Comparison of ENCODE assay signal across 13 cellular contexts in genomic region chr9:87086536-87086935, GRCh38.
DNase-seq lines count a peak whose midpoint lies in the region; ATAC-seq and TF ChIP-seq lines count a peak whose summit lies in the region.
"Had no signal": no experiment of that assay in that cellular context is flagged by ENCODE, and none has a peak within 500 bp of the region (broad histone marks: within the 10 kb centered on the region; RNA-seq: fewer than 3 reads in every experiment).

No MANE protein-coding gene starts in this region.

- H3K4me1 Mint-ChIP-seq in nephron progenitor cell (peaks cover 27% of the 10 kb centered on the region), CD14-positive monocyte (no peaks in the 10 kb centered on the region)

- no peak overlapping the region for H3K4me3 Mint-ChIP-seq in nephron progenitor cell
- no peak overlapping the region for H3K4me3 Mint-ChIP-seq in CD14-positive monocyte
- H3K4me3 Mint-ChIP-seq: CD4-positive, alpha-beta T cell had no signal

- TF ChIP-seq CTCF in left ventricle myocardium inferior (IDR thresholded peaks at IDR 0.05; ENCODE audit: borderline replicate concordance) (no peak), nephron progenitor cell (IDR thresholded peaks at IDR 0.05) (no peak), CD14-positive monocyte (IDR thresholded peaks at IDR 0.05) (no peak)

- H3K9me3 Mint-ChIP-seq in nephron progenitor cell (peaks cover 26% of the 10 kb centered on the region), CD14-positive monocyte (peaks cover 0 to 22% (median 3%) of the 10 kb centered on the region in 7 donors)
- H3K9me3 Mint-ChIP-seq: CD4-positive, alpha-beta T cell had no signal

- H3K27me3 Mint-ChIP-seq in nephron progenitor cell (ENCODE audit: low read depth, poor library complexity): peaks cover 3% of the 10 kb centered on the region
- peaks cover 0 to 2% (median 0%) of the 10 kb centered on the region in 3 donors for H3K27me3 Mint-ChIP-seq in CD14-positive monocyte (ENCODE audit: low read depth in 3 of 3)
- H3K27me3 Mint-ChIP-seq: CD4-positive, alpha-beta T cell had no signal

- H3K36me3 Mint-ChIP-seq in nephron progenitor cell (ENCODE audit: low read depth) (peaks cover 9% of the 10 kb centered on the region), CD14-positive monocyte (no peaks in the 10 kb centered on the region)

- no peak for ATAC-seq in right cardiac atrium
- ATAC-seq: HepG2 had no signal

- H3K36me3 ChIP-seq in left ventricle myocardium inferior (no peaks in the 10 kb centered on the region), skeletal muscle tissue (ENCODE audit: control insufficient read depth in 3 of 3, insufficient read depth in 3 of 3, low read length in 3 of 3) (no peaks in the 10 kb centered on the region)
- H3K36me3 ChIP-seq: BE2C, HAP-1 had no signal

- no peak for DNase-seq in left ventricle myocardium inferior
- DNase-seq in right cardiac atrium: no peak
- DNase-seq in nephron progenitor cell: no peak
- no peak for DNase-seq in H4 (ENCODE audit: low spot score)
- no peak for DNase-seq in CD14-positive monocyte (ENCODE audit: low spot score)
- DNase-seq: ACHN; BE2C; C1 segment of cervical spinal cord; Caco-2; CD4-positive, alpha-beta T cell had no signal

- H3K27ac ChIP-seq in left ventricle myocardium inferior (replicated peaks) (peak overlapping the region; percentile 34), right cardiac atrium (ENCODE audit: low read length) (no peak overlapping the region), skeletal muscle tissue (ENCODE audit: low read depth, low read length) (peak overlapping the region; percentile 44)

- no peak overlapping the region for H3K9ac ChIP-seq in skeletal muscle tissue (ENCODE audit: low read depth in 1 of 3, low read length in 3 of 3)

- H3K27me3 ChIP-seq in left ventricle myocardium inferior (ENCODE audit: low read depth): no peaks in the 10 kb centered on the region
- H3K27me3 ChIP-seq in right cardiac atrium (ENCODE audit: control insufficient read depth, insufficient read depth): no peaks in the 10 kb centered on the region
- no peaks in the 10 kb centered on the region for H3K27me3 ChIP-seq in skeletal muscle tissue (ENCODE audit: control insufficient read depth in 3 of 3, insufficient read depth in 3 of 3, low read length in 3 of 3)
- H3K27me3 ChIP-seq: BE2C had no signal

- H3K27ac Mint-ChIP-seq in nephron progenitor cell (peak overlapping the region; percentile 88), CD14-positive monocyte (no peak overlapping the region)
- H3K27ac Mint-ChIP-seq: CD4-positive, alpha-beta T cell had no signal

- intact Hi-C loops in left ventricle myocardium inferior (cut with micrococcal nuclease) (no loop called here), right cardiac atrium (cut with DNase I) (loop anchor here in 1 of 4 donors (10.0 kb wide), 1 partner anchor 58 kb away; no protein-coding TSS in a partner anchor), CD14-positive monocyte (cut with micrococcal nuclease) (no loop called here)

- H3K9me3 ChIP-seq in left ventricle myocardium inferior (replicated peaks): peaks cover 8% of the 10 kb centered on the region
- H3K9me3 ChIP-seq in right cardiac atrium (ENCODE audit: control insufficient read depth, low read length): no peaks in the 10 kb centered on the region
- H3K9me3 ChIP-seq in skeletal muscle tissue (ENCODE audit: control insufficient read depth in 3 of 3, low read length in 3 of 3): no peaks in the 10 kb centered on the region
- H3K9me3 ChIP-seq: BE2C, Caco-2, HAP-1 had no signal

- 43% methylated on average over 4 of the region's 4 CpGs for WGBS in right cardiac atrium

- H3K4me1 ChIP-seq in left ventricle myocardium inferior (peaks cover 28% of the 10 kb centered on the region), right cardiac atrium (ENCODE audit: control insufficient read depth, insufficient read depth, low read length) (peaks cover 8% of the 10 kb centered on the region), skeletal muscle tissue (ENCODE audit: control insufficient read depth in 3 of 3, insufficient read depth in 3 of 3, low read length in 3 of 3) (peaks cover 22% of the 10 kb centered on the region in 3 donors)
- H3K4me1 ChIP-seq: BE2C, Caco-2, HAP-1 had no signal

- no peak overlapping the region for H3K4me3 ChIP-seq in left ventricle myocardium inferior
- H3K4me3 ChIP-seq in right cardiac atrium (ENCODE audit: low read length): no peak overlapping the region
- H3K4me3 ChIP-seq in skeletal muscle tissue (ENCODE audit: low read length in 3 of 3): no peak overlapping the region
- H3K4me3 ChIP-seq: HAP-1 had no signal
